Comparison of ENCODE assay signal across 8 cellular contexts in the genomic region with DNA sequence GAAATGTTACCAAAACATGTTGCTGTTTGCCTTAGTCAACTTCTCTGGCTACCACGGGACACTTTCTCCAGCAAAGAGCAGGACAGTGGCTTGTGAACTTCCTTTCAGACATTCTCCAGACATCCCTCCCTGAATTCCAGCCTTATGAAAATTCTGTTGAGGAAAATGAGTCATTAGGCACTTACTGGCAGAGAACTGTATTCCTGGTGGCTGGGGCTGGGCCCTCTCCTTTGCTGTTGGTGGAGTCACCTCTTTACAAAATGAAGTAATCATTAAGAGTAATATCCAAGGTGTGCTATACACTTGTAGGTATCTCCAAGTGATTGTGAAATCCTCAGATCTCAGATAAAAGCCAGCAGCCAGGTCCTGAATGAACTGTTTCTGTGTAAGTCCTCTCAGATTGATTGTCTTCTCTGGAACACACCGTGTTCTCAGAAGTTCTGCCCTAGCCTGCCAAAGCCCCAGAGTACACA. TPM values are rescaled to one million over a fixed set of nuclear protein-coding genes. Genes with fewer than 3 reads are reported as not detected.
DNase-seq lines count a peak whose midpoint lies in the region; ATAC-seq lines count a peak whose summit lies in the region.

No MANE protein-coding gene starts in this region.

- DNase-seq in AG08395 (ENCODE audit: low spot score), result peak; percentile 87
- peak; percentile 42 for DNase-seq in RKO (ENCODE audit: low spot score)
- peak; percentile 66 for DNase-seq in fibroblast of gingiva (ENCODE audit: low read depth)
- peak; percentile 92 for DNase-seq in non-pigmented ciliary epithelial cell (ENCODE audit: low read depth)
- DNase-seq in cerebellum (ENCODE audit: low spot score), result no peak
- DNase-seq in activated naive CD4-positive, alpha-beta T cell treated with Interleukin-2 at 50 U/mL for 16 hours, result no peak
- no peak for DNase-seq in activated gamma-delta T cell (lab: John Stamatoyannopoulos, UW)

- no peak for ATAC-seq in GM21737 (IDR thresholded peaks at IDR 0.05; ENCODE audit: unreplicated experiment)

RNA-seq across cellular contexts. Expression of gene FAP, which starts 1.4 kb away (rescaled TPM):
- total RNA-seq in cerebellum, result 24.0 TPM

Comparison
In these comparisons a context has a peak if more than half of its experiments do, and no peak if none do; other contexts are left out.
1. DNase-seq: peak in AG08395 (single experiment), RKO (single experiment), fibroblast of gingiva (single experiment) and non-pigmented ciliary epithelial cell (single experiment); none in cerebellum (single experiment), activated naive CD4-positive, alpha-beta T cell treated with Interleukin-2 at 50 U/mL for 16 hours (single experiment) and activated gamma-delta T cell (single experiment).